ENCODE assay signal across 16 cellular contexts in genomic region chr15:56211064-56211463, GRCh38. TPM values are rescaled to one million over a fixed set of nuclear protein-coding genes. Genes with fewer than 3 reads are reported as not detected.
DNase-seq lines count a peak whose midpoint lies in the region; ATAC-seq and TF ChIP-seq lines count a peak whose summit lies in the region.
"Had no signal": no experiment of that assay in that cellular context is flagged by ENCODE, and none has a peak within 500 bp of the region (broad histone marks: within the 10 kb centered on the region; RNA-seq: fewer than 3 reads in every experiment).

No MANE protein-coding gene starts in this region.

- H3K4me1 ChIP-seq in breast epithelium (no peaks in the 10 kb centered on the region), HAP-1 (no peaks in the 10 kb centered on the region)
- peaks cover 31% of the 10 kb centered on the region for H3K4me1 ChIP-seq in CD8-positive, alpha-beta T cell (ENCODE audit: insufficient read depth, low read length)

- POLR2A ChIA-PET in MCF 10A (lab: Yijun Ruan, JAX), result interaction anchor here (0.7 to 2.8 kb wide), 2 partner anchors 12 to 23 kb away, joined by 3 to 8 read pairs; no protein-coding TSS in a partner anchor
- POLR2A ChIA-PET in CD8-positive, alpha-beta T cell (lab: Charles Lee), result no interaction called here

- no peak overlapping the region for H3K4me3 Mint-ChIP-seq in MCF 10A (ENCODE audit: unreplicated experiment)
- no peak overlapping the region for H3K4me3 Mint-ChIP-seq in CD8-positive, alpha-beta T cell
- no peak overlapping the region for H3K4me3 Mint-ChIP-seq in effector memory CD8-positive, alpha-beta T cell
- H3K4me3 Mint-ChIP-seq: B cell had no signal

- in situ Hi-C loops in HAP-1 (cut with MboI; ENCODE audit: low sequenced_read_pairs), result no loop called here

- CTCF ChIA-PET in MCF 10A (lab: Yijun Ruan, JAX), result no interaction called here
- CTCF ChIA-PET in CD8-positive, alpha-beta T cell (lab: Charles Lee), result interaction anchor here (1.9 kb wide), 1 partner anchor 35 kb away, joined by 8 read pairs; no protein-coding TSS in a partner anchor

- H3K4me1 Mint-ChIP-seq in MCF 10A (ENCODE audit: insufficient read depth, unreplicated experiment), result peaks cover 11% of the 10 kb centered on the region
- H3K4me1 Mint-ChIP-seq in CD8-positive, alpha-beta T cell (ENCODE audit: low read depth), result peaks cover 63% of the 10 kb centered on the region
- H3K4me1 Mint-ChIP-seq in effector memory CD8-positive, alpha-beta T cell (ENCODE audit: low read depth in 2 of 2), result peaks cover 35 to 63% of the 10 kb centered on the region in 2 donors

- DNase-seq in MCF 10A (ENCODE audit: unreplicated experiment) (no peak), breast epithelium (ENCODE audit: low spot score in 2 of 2) (no peak), HAP-1 (ENCODE audit: low spot score in 2 of 2) (no peak), H4 (ENCODE audit: low spot score) (no peak)
- no peak for DNase-seq in CD8-positive, alpha-beta T cell
- no peak for DNase-seq in effector memory CD8-positive, alpha-beta T cell
- DNase-seq in NK-92 treated with Interleukin-12 subunit alpha and Interleukin-12 subunit beta, amount 100 ng/mL, for 24 hours (lab: John Stamatoyannopoulos, UW), result no peak
- DNase-seq: DMS153, DMS79, GF-D8, GM23248, KBM-7 had no signal

- no peak overlapping the region for H3K27ac ChIP-seq in breast epithelium
- no peak overlapping the region for H3K27ac ChIP-seq in CD8-positive, alpha-beta T cell (ENCODE audit: low read depth, low read length)
- H3K27ac ChIP-seq: BLaER1 treated with 17β-estradiol and CSF1 and Interleukin-3, amounts not matched to agents 10 nM and 100 nM; GM23248 had no signal

- no peaks in the 10 kb centered on the region for H3K9me3 Mint-ChIP-seq in MCF 10A (ENCODE audit: unreplicated experiment)
- peaks cover 37% of the 10 kb centered on the region for H3K9me3 Mint-ChIP-seq in CD8-positive, alpha-beta T cell
- no peaks in the 10 kb centered on the region for H3K9me3 Mint-ChIP-seq in effector memory CD8-positive, alpha-beta T cell

- TF ChIP-seq POLR2A in breast epithelium (IDR thresholded peaks at IDR 0.05), result no peak

- BruUV-seq in MCF 10A (replicated peaks; lab: Mats Ljungman, UMichigan), result no TSS peak

- H3K27me3 Mint-ChIP-seq in MCF 10A (ENCODE audit: insufficient read depth, unreplicated experiment), result no peaks in the 10 kb centered on the region
- no peaks in the 10 kb centered on the region for H3K27me3 Mint-ChIP-seq in CD8-positive, alpha-beta T cell (ENCODE audit: low read depth)
- H3K27me3 Mint-ChIP-seq in effector memory CD8-positive, alpha-beta T cell, result no peaks in the 10 kb centered on the region
- H3K27me3 Mint-ChIP-seq: B cell, IgD-negative memory B cell had no signal

- H3K9me3 ChIP-seq in breast epithelium (peaks cover 0 to 4% of the 10 kb centered on the region in 2 donors), HAP-1 (peaks cover 2% of the 10 kb centered on the region; the same call in 1 of the 2 replicates)
- no peaks in the 10 kb centered on the region for H3K9me3 ChIP-seq in CD8-positive, alpha-beta T cell (ENCODE audit: low read length)

- no peaks in the 10 kb centered on the region for H3K27me3 ChIP-seq in breast epithelium
- no peaks in the 10 kb centered on the region for H3K27me3 ChIP-seq in CD8-positive, alpha-beta T cell (ENCODE audit: insufficient read depth, low read length)
- no peaks in the 10 kb centered on the region for H3K27me3 ChIP-seq in HAP-1 (ENCODE audit: low read depth)
- H3K27me3 ChIP-seq: BLaER1 treated with 17β-estradiol and CSF1 and Interleukin-3, amounts not matched to agents 10 nM and 100 nM had no signal

- TF ChIP-seq CTCF in MCF 10A (IDR thresholded peaks at IDR 0.05; ENCODE audit: unreplicated experiment) (no peak), breast epithelium (IDR thresholded peaks at IDR 0.05) (no peak)
- TF ChIP-seq CTCF in CD8-positive, alpha-beta T cell (IDR thresholded peaks at IDR 0.05), result no peak

- H3K36me3 Mint-ChIP-seq in MCF 10A (ENCODE audit: insufficient read depth, unreplicated experiment), result peaks cover 7% of the 10 kb centered on the region
- peaks cover 39% of the 10 kb centered on the region for H3K36me3 Mint-ChIP-seq in CD8-positive, alpha-beta T cell
- peaks cover 3% of the 10 kb centered on the region for H3K36me3 Mint-ChIP-seq in effector memory CD8-positive, alpha-beta T cell (ENCODE audit: insufficient read depth)

- H3K36me3 ChIP-seq in breast epithelium (no peaks in the 10 kb centered on the region), HAP-1 (replicated peaks) (no peaks in the 10 kb centered on the region)
- no peaks in the 10 kb centered on the region for H3K36me3 ChIP-seq in CD8-positive, alpha-beta T cell (ENCODE audit: insufficient read depth, low read length)

- intact Hi-C loops in MCF 10A (cut with micrococcal nuclease), result no loop called here
- intact Hi-C loops in breast epithelium (cut with DNase I; ENCODE audit: low total_unique reads), result no loop called here
- intact Hi-C loops in CD8-positive, alpha-beta T cell (cut with DNase I, micrococcal nuclease), result loop anchor here in 1 of 2 experiments (5.0 kb wide), 1 partner anchor 36 kb away; no protein-coding TSS in a partner anchor

- ATAC-seq in CD8-positive, alpha-beta T cell, result no peak
- ATAC-seq in effector memory CD8-positive, alpha-beta T cell (replicated peaks), result no peak
- ATAC-seq: HCT116 had no signal

- H3K27ac Mint-ChIP-seq in MCF 10A (ENCODE audit: low read depth, unreplicated experiment), result peak overlapping the region; percentile 21
- peak overlapping the region; percentile 27 for H3K27ac Mint-ChIP-seq in CD8-positive, alpha-beta T cell
- peak overlapping the region; percentile 21 to 33 for H3K27ac Mint-ChIP-seq in effector memory CD8-positive, alpha-beta T cell
- H3K27ac Mint-ChIP-seq: B cell had no signal

- H3K4me3 ChIP-seq in breast epithelium, result no peak overlapping the region
- no peak overlapping the region for H3K4me3 ChIP-seq in CD8-positive, alpha-beta T cell (ENCODE audit: low read depth, low read length)
- H3K4me3 ChIP-seq in HAP-1, result no peak overlapping the region
- H3K4me3 ChIP-seq: BLaER1 treated with 17β-estradiol and CSF1 and Interleukin-3, amounts not matched to agents 10 nM and 100 nM; GM23248 had no signal

RNA-seq across cellular contexts. Expression of gene RFX7, which starts 32.6 kb away (rescaled TPM):
- total RNA-seq in MCF 10A (2022), result 23.8 and 29.8 TPM in 2 replicates
- total RNA-seq in breast epithelium, result 10 to 100 TPM in 2 of 3 donors, 1 to 10 TPM in 1; 8.3 to 14.8 (median 10.8) TPM
- total RNA-seq in CD8-positive, alpha-beta T cell, result 10 to 100 TPM; 21.3 to 23.1 TPM
- total RNA-seq in H4 (2014; rRNA removed; shearing (Covaris generic)), result 4.1 and 4.9 TPM in 2 replicates
